Comparison of ENCODE assay signal across 8 cellular contexts in genomic region chr12:85424581-85425348, GRCh38.
DNase-seq lines count a peak whose midpoint lies in the region; ATAC-seq and TF ChIP-seq lines count a peak whose summit lies in the region.

No MANE protein-coding gene starts in this region.

- H3K4me3 ChIP-seq in left ventricle myocardium inferior (no peak overlapping the region), heart left ventricle (no peak overlapping the region), NB4 (ENCODE audit: low read depth, low read length) (no peak overlapping the region), aorta (ENCODE audit: low read length in 2 of 2) (no peak overlapping the region), right atrium auricular region (no peak overlapping the region)

- H3K4me1 ChIP-seq in left ventricle myocardium inferior, result no peaks in the 10 kb centered on the region
- no peaks in the 10 kb centered on the region for H3K4me1 ChIP-seq in heart left ventricle
- H3K4me1 ChIP-seq in aorta (ENCODE audit: control insufficient read depth in 1 of 2, insufficient read depth in 2 of 2, low read length in 2 of 2), result no peaks in the 10 kb centered on the region
- no peaks in the 10 kb centered on the region for H3K4me1 ChIP-seq in right atrium auricular region

- no peak for DNase-seq in left ventricle myocardium inferior
- no peak for DNase-seq in heart left ventricle
- peak; percentile 55 for DNase-seq in NB4 (ENCODE audit: low read depth)
- peak; percentile 40 for DNase-seq in dermis blood vessel endothelial cell
- peak; percentile 26 for DNase-seq in stimulated activated naive CD8-positive, alpha-beta T cell treated with anti-CD3 and anti-CD28 coated beads, Interleukin-15, Interleukin-2, amounts not matched to agents 100 U/mL and 50 U/mL, for 24 hours
- no peak for DNase-seq in aorta
- DNase-seq in right atrium auricular region (ENCODE audit: low spot score), result no peak

- TF ChIP-seq POLR2A in heart left ventricle (IDR thresholded peaks at IDR 0.05) (no peak), NB4 (IDR thresholded peaks at IDR 0.05; ENCODE audit: extremely low read depth, insufficient read length) (no peak)

- intact Hi-C loops in left ventricle myocardium inferior (cut with micrococcal nuclease), result no loop called here
- intact Hi-C loops in heart left ventricle (cut with DNase I), result no loop called here
- intact Hi-C loops in aorta (cut with DNase I), result no loop called here

- ATAC-seq in heart left ventricle (no peak), HG02642 (IDR thresholded peaks at IDR 0.05; ENCODE audit: poor library complexity, unreplicated experiment) (peak; percentile 89), aorta (ENCODE audit: low FRiP score) (no peak)
- no peak for ATAC-seq in stimulated activated naive CD8-positive, alpha-beta T cell treated with anti-CD3 and anti-CD28 coated beads, Interleukin-15, Interleukin-2, amounts not matched to agents 100 U/mL and 50 U/mL, for 24 hours

- H3K9me3 ChIP-seq in left ventricle myocardium inferior (replicated peaks) (no peaks in the 10 kb centered on the region), heart left ventricle (no peaks in the 10 kb centered on the region), aorta (ENCODE audit: control insufficient read depth, low read length) (no peaks in the 10 kb centered on the region), right atrium auricular region (no peaks in the 10 kb centered on the region)

- H3K36me3 ChIP-seq in left ventricle myocardium inferior (no peaks in the 10 kb centered on the region), heart left ventricle (no peaks in the 10 kb centered on the region), aorta (ENCODE audit: control insufficient read depth in 1 of 2, insufficient read depth in 2 of 2, low read length in 1 of 2) (no peaks in the 10 kb centered on the region), right atrium auricular region (no peaks in the 10 kb centered on the region)

- H3K27me3 ChIP-seq in left ventricle myocardium inferior (ENCODE audit: low read depth) (peaks cover 16% of the 10 kb centered on the region), heart left ventricle (peaks cover 0 to 26% (median 0%) of the 10 kb centered on the region in 9 donors), aorta (ENCODE audit: control insufficient read depth in 1 of 2, insufficient read depth in 2 of 2, low read length in 1 of 2) (no peaks in the 10 kb centered on the region), right atrium auricular region (no peaks in the 10 kb centered on the region)

- TF ChIP-seq CTCF in left ventricle myocardium inferior (IDR thresholded peaks at IDR 0.05; ENCODE audit: borderline replicate concordance) (peak; percentile 37), heart left ventricle (IDR thresholded peaks at IDR 0.05) (peak in 6 of 12 donors; percentile 13 to 42 (median 27)), NB4 (IDR thresholded peaks at IDR 0.05; ENCODE audit: low read depth, low read length) (peak; percentile 45), right atrium auricular region (IDR thresholded peaks at IDR 0.05) (no peak)

- WGBS in heart left ventricle, 4 donors, result 46 to 61% (median 49%) methylated on average over 10 of the region's 10 CpGs
- WGBS in aorta, 2 donors, result 44 to 51% methylated on average over 10 of the region's 10 CpGs

- H3K27ac ChIP-seq in left ventricle myocardium inferior (replicated peaks) (no peak overlapping the region), heart left ventricle (no peak overlapping the region), aorta (ENCODE audit: low read depth in 1 of 2, low read length in 2 of 2) (no peak overlapping the region), right atrium auricular region (no peak overlapping the region)

Comparison
In these comparisons a context has a peak if more than half of its experiments do, and no peak if none do; other contexts are left out.
1. CTCF ChIP-seq: peak in left ventricle myocardium inferior (single experiment) and NB4 (single experiment); none in right atrium auricular region (0 of 2).
2. DNase-seq: peak in NB4 (single experiment), dermis blood vessel endothelial cell (single experiment) and stimulated activated naive CD8-positive, alpha-beta T cell treated with anti-CD3 and anti-CD28 coated beads, Interleukin-15, Interleukin-2, amounts not matched to agents 100 U/mL and 50 U/mL, for 24 hours (single experiment); none in left ventricle myocardium inferior (single experiment), heart left ventricle (0 of 5), aorta (0 of 2) and right atrium auricular region (single experiment).